20 cellular contexts compared by ENCODE assay signal in the genomic region with DNA sequence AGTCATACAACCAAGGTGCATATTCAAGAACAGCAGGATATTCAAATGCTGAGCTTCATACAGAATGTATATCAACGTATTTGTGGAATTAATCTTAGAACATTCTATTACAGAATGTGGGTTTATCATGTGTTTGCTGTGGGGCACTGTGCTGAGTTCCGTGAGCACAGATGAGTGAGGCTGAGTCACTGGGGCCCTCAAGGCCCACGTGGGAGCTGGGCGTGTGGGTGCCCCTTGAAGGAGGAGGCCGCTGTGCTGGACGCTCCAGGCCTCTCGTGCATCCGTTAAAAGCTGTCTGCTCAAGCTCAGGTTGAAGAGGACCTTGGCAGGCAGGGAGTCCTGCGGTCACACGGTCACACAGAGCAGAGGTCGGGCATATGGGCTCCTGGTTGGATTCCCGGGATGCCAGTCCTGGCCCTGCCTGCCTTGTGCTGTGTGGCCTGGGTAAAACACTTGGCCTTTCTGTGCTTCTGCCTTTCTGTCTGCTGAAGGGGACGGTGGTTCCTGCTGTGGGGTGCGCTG.
DNase-seq lines count a peak whose midpoint lies in the region; ATAC-seq and TF ChIP-seq lines count a peak whose summit lies in the region.
"Had no signal": no experiment of that assay in that cellular context is flagged by ENCODE, and none has a peak within 500 bp of the region (broad histone marks: within the 10 kb centered on the region; RNA-seq: fewer than 3 reads in every experiment).

No MANE protein-coding gene starts in this region.

- H3K4me1 ChIP-seq in IMR-90 (ENCODE audit: control insufficient read depth, insufficient read depth, low read length) (no peaks in the 10 kb centered on the region), foreskin keratinocyte (no peaks in the 10 kb centered on the region)
- H3K4me1 ChIP-seq: Peyer's patch, SJSA1 had no signal

- H3K4me3 ChIP-seq in IMR-90 (ENCODE audit: insufficient read depth, low read depth, low read length), result no peak overlapping the region
- H3K4me3 ChIP-seq: A549, Peyer's patch, SJSA1 had no signal

- no peak overlapping the region for H4K91ac ChIP-seq in IMR-90 (ENCODE audit: insufficient read depth, low read depth, low read length)

- H4K5ac ChIP-seq in IMR-90 (ENCODE audit: low read depth, low read length), result no peak overlapping the region

- no peaks in the 10 kb centered on the region for H3K36me3 ChIP-seq in IMR-90 (ENCODE audit: control insufficient read depth, insufficient read depth, low read length)
- H3K36me3 ChIP-seq: Peyer's patch, SJSA1 had no signal

- no peak overlapping the region for H2AK9ac ChIP-seq in IMR-90 (replicated peaks; ENCODE audit: low read depth, low read length, poor library complexity)

- 73% methylated on average over 4 of the region's 14 CpGs; no CpG with 5 or more reads in 1 of the 2 experiments for WGBS in IMR-90 (ENCODE audit: extremely low coverage in 2 of 2, insufficient read length in 1 of 2), 2 experiments

- dilution Hi-C loops in IMR-90 (cut with HindIII; ENCODE audit: low sequenced_read_pairs, unreplicated experiment), result no loop called here

- no peaks in the 10 kb centered on the region for H3K79me1 ChIP-seq in IMR-90 (ENCODE audit: low read depth in 1 of 2, low read length in 2 of 2)

- no peak overlapping the region for H3K23ac ChIP-seq in IMR-90 (ENCODE audit: low read depth, low read length)

- no peak overlapping the region for H3K4me2 ChIP-seq in IMR-90 (ENCODE audit: low read depth, low read length)
- H3K4me2 ChIP-seq: A549, KMS-11 had no signal

- TF ChIP-seq CTCF in IMR-90 (conservative IDR thresholded peaks at IDR 0.05; ENCODE audit: low read depth, low read length) (no peak), foreskin keratinocyte (conservative IDR thresholded peaks at IDR 0.05) (no peak)

- H3K4ac ChIP-seq in IMR-90 (ENCODE audit: low read depth, low read length), result no peak overlapping the region

- no peak overlapping the region for H3K14ac ChIP-seq in IMR-90 (replicated peaks; ENCODE audit: low read depth, low read length)

- H3K9ac ChIP-seq in IMR-90 (ENCODE audit: low read depth, low read length), result no peak overlapping the region
- H3K9ac ChIP-seq: KMS-11 had no signal

- CTCF ChIA-PET in IMR-90 (lab: Yijun Ruan, JAX), result no interaction called here

- H4K20me1 ChIP-seq in IMR-90 (ENCODE audit: insufficient read depth, low read length), result no peaks in the 10 kb centered on the region

- no peak overlapping the region for H2BK15ac ChIP-seq in IMR-90 (ENCODE audit: low read depth, low read length)

- no peak overlapping the region for H2BK120ac ChIP-seq in IMR-90 (ENCODE audit: low read depth, low read length)

- no peak for TF ChIP-seq POLR2A in IMR-90 (IDR thresholded peaks at IDR 0.05; ENCODE audit: low read depth, low read length)

- H2AK5ac ChIP-seq in IMR-90 (ENCODE audit: low read depth, low read length), result no peak overlapping the region

- POLR2A ChIA-PET in IMR-90 (lab: Charles Lee; ENCODE audit: unreplicated experiment), result no interaction called here

- no peaks in the 10 kb centered on the region; the same call in 1 of the 2 replicates for H3K27me3 ChIP-seq in IMR-90 (ENCODE audit: control insufficient read depth, insufficient read depth, low read length)
- no peaks in the 10 kb centered on the region for H3K27me3 ChIP-seq in foreskin keratinocyte
- H3K27me3 ChIP-seq: Peyer's patch had no signal

- ATAC-seq in IMR-90 (ENCODE audit: low read depth), result peak; percentile 25; the same call in 1 of the 2 replicates
- ATAC-seq in foreskin keratinocyte, result peak; percentile 22
- ATAC-seq in HG02763 (IDR thresholded peaks at IDR 0.05; ENCODE audit: unreplicated experiment), result no peak
- ATAC-seq: HCT116 had no signal

- H2AFZ ChIP-seq in IMR-90 (replicated peaks; ENCODE audit: low read length, poor library complexity), result no peak overlapping the region

- intact Hi-C loops in IMR-90 (cut with micrococcal nuclease), result loop anchor here (5.0 kb wide), 1 partner anchor 1581 kb away; no protein-coding TSS in a partner anchor

- no peak overlapping the region for H2BK20ac ChIP-seq in IMR-90 (ENCODE audit: low read depth, low read length)

- TF ChIP-seq RAD21 in IMR-90 (IDR thresholded peaks at IDR 0.05; ENCODE audit: low read length), result no peak

- H3K18ac ChIP-seq in IMR-90 (ENCODE audit: low read depth, low read length), result no peak overlapping the region

- DNase-seq in Daoy (ENCODE audit: low read depth) (peak; percentile 15), IMR-90 (no peak), foreskin keratinocyte (no peak), myocyte (ENCODE audit: low read depth) (peak; percentile 14), NCI-H2171 treated with DMSO at 0.1 percent for 48 hours (lab: John Stamatoyannopoulos, UW) (no peak), RKO (ENCODE audit: low spot score) (no peak)
- DNase-seq: Calu3; CD8-positive, alpha-beta memory T cell; DMS79 treated with DMSO at 0.1 percent for 48 hours; MM.1S; NCI-H2029; NCI-H446 treated with DMSO at 0.1 percent for 48 hours; NCI-H526 treated with DMSO at 0.1 percent for 48 hours; Peyer's patch had no signal

- no TSS peak for BruUV-seq in IMR-90 (replicated peaks; lab: Mats Ljungman, UMichigan)

- H3K9me1 ChIP-seq in IMR-90 (ENCODE audit: insufficient read depth, low read length), result no peaks in the 10 kb centered on the region

- H3K56ac ChIP-seq in IMR-90 (ENCODE audit: extremely low read depth, insufficient read depth, low read length), result no peak overlapping the region

- H3K9me3 ChIP-seq in IMR-90 (ENCODE audit: control insufficient read depth, insufficient read depth, low read length), result no peaks in the 10 kb centered on the region
- H3K9me3 ChIP-seq: A549, Peyer's patch, SJSA1 had no signal

- H4K8ac ChIP-seq in IMR-90 (ENCODE audit: low read depth in 2 of 2, low read length in 2 of 2), result no peak overlapping the region

- in situ Hi-C loops in IMR-90 (cut with MboI; ENCODE audit: low sequenced_read_pairs), result no loop called here

- H3K27ac ChIP-seq in IMR-90 (ENCODE audit: insufficient read depth, low read length) (no peak overlapping the region), foreskin keratinocyte (no peak overlapping the region)
- H3K27ac ChIP-seq: A549, C4-2B, KMS-11, Peyer's patch, SJSA1 had no signal

- no peak overlapping the region for H2BK5ac ChIP-seq in IMR-90 (ENCODE audit: low read depth, low read length, poor library complexity, severe bottlenecking)

TF ChIP-seq in IMR-90, 13 proteins besides CTCF, POLR2A, EP300 and RAD21:
- TF ChIP-seq, protein P1, sequence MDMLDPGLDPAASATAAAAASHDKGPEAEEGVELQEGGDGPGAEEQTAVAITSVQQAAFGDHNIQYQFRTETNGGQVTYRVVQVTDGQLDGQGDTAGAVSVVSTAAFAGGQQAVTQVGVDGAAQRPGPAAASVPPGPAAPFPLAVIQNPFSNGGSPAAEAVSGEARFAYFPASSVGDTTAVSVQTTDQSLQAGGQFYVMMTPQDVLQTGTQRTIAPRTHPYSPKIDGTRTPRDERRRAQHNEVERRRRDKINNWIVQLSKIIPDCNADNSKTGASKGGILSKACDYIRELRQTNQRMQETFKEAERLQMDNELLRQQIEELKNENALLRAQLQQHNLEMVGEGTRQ (IDR thresholded peaks at IDR 0.05; ENCODE audit: low read depth, low read length), result peak; percentile 21; the same call in 1 of the 2 replicates
- TF ChIP-seq MXI1 (IDR thresholded peaks at IDR 0.05; ENCODE audit: borderline replicate concordance, low read depth, low read length), result no peak
- TF ChIP-seq FOS (IDR thresholded peaks at IDR 0.05; ENCODE audit: low read depth, low read length), result no peak

Comparison
In these comparisons a context has a peak if more than half of its experiments do, and no peak if none do; other contexts are left out.
1. DNase-seq: peak in Daoy (single experiment) and myocyte (single experiment); none in IMR-90 (single experiment), foreskin keratinocyte (0 of 2), NCI-H2171 treated with DMSO at 0.1 percent for 48 hours (single experiment) and RKO (single experiment).